In genomic region chr4:7296661-7297335, GRCh38 we compare ENCODE assay signal across 20 cellular contexts.
"Had no signal": no experiment of that assay in that cellular context is flagged by ENCODE, and none has a peak within 500 bp of the region (broad histone marks: within the 10 kb centered on the region; RNA-seq: fewer than 3 reads in every experiment).

No MANE protein-coding gene starts in this region.

- H3K4me1 ChIP-seq: ascending aorta, body of pancreas had no signal

- H3K27ac ChIP-seq: ascending aorta, body of pancreas had no signal

- H3K9me3 ChIP-seq: ascending aorta, body of pancreas had no signal

- DNase-seq: activated CD4-positive, alpha-beta T cell treated with anti-CD3 and anti-CD28 coated beads, Interleukin-2, amount 50 U/mL, for 4 hours; activated CD4-positive, CD25-positive, alpha-beta regulatory T cell treated with anti-CD3 and anti-CD28 coated beads, Interleukin-2, amount 50 U/mL, for 72 hours; activated naive CD4-positive, alpha-beta T cell treated with Interleukin-2 at 50 U/mL for 16 hours; activated T-cell treated with anti-CD3 and anti-CD28 coated beads, Interleukin-2, amount 50 U/mL, for 1 hour; amniotic stem cell; KG1; MV-4-11; NCI-H1092 treated with DMSO at 0.1 percent for 48 hours; NCI-H1436; NCI-H1694 treated with DMSO at 0.1 percent for 48 hours; NCI-H2029 treated with DMSO at 0.1 percent for 48 hours; NCI-H510A treated with DMSO at 0.1 percent for 48 hours; NK-92 treated with Interleukin-12 subunit alpha and Interleukin-12 subunit beta, amount 100 ng/mL, for 24 hours; OCI-M1; SHP77 had no signal

- H3K4me3 ChIP-seq: ascending aorta, body of pancreas had no signal

- H3K36me3 ChIP-seq: ascending aorta had no signal

- ATAC-seq: activated CD8-positive, alpha-beta T cell treated with anti-CD3 and anti-CD28 coated beads, Interleukin-2, amount 10 ng/mL, durations not matched to agents 7 days and 5 days; activated naive CD8-positive, alpha-beta T cell treated with anti-CD3 and anti-CD28 coated beads, Interleukin-2, amount 50 U/mL, for 24 hours; body of pancreas; WTC11 had no signal

- H3K27me3 ChIP-seq: ascending aorta, body of pancreas had no signal
